ENCODE assay signal across 8 cellular contexts in the genomic region with DNA sequence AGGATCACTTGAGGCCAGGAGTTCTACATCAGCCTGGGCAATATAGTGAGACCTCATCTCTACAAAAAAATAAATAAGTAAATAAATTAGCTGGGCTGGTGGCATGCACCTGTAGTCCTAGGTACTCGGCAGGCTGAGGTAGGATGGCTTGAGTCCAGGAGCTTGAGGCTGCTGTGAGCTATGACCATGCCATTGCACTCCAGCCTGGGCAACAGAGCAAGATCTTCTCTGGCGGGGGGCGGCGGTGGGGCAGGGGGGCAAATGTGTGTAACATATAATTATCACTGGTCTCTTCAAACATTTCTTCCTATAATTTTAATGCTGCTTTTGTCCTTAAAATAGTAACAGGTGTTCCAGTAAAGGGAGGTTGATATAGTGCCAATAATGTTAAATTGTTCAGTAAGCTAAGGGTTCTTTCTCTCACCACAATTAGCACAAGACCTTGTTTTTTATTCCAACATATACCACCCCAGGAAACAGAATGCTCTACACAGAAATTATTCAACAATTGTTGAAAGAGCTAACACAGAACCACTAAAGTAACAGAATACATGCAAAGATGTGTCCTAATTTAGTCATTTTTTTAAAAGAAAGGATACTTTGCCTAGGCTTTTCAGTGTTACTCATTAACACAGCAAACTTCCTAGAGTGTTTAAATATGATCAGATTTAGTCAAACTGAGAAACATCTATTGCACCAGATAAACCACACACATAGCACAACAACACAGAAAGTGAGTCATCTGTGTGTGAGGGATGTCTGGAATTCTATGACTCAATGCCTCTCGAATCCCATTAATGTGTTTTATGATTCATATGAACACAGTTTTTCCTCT. TPM values are rescaled to one million over a fixed set of nuclear protein-coding genes. Genes with fewer than 3 reads are reported as not detected.
DNase-seq lines count a peak whose midpoint lies in the region; ATAC-seq and TF ChIP-seq lines count a peak whose summit lies in the region.

No MANE protein-coding gene starts in this region.

- H3K27me3 Mint-ChIP-seq in T-cell, result no peaks in the 10 kb centered on the region

- intact Hi-C loops in gastrocnemius medialis (cut with DNase I; ENCODE audit: low total_unique reads), result no loop called here

- H3K27ac Mint-ChIP-seq in T-cell, result no peak overlapping the region

- TF ChIP-seq POLR2A in gastrocnemius medialis (IDR thresholded peaks at IDR 0.05), result no peak

- H3K9me3 ChIP-seq in gastrocnemius medialis, result no peaks in the 10 kb centered on the region

- H3K36me3 ChIP-seq in gastrocnemius medialis, result peaks cover 0 to 14% of the 10 kb centered on the region in 2 donors
- no peaks in the 10 kb centered on the region for H3K36me3 ChIP-seq in H7 (replicated peaks; ENCODE audit: control insufficient read depth, insufficient read depth, low read length)

- peak; percentile 94 for DNase-seq in AG04449 (ENCODE audit: low read depth, low spot score)
- peak; percentile 96 for DNase-seq in epithelial cell of proximal tubule (ENCODE audit: low read depth)
- peak; percentile 23 to 25 for DNase-seq in gastrocnemius medialis
- no peak for DNase-seq in T-cell
- DNase-seq in H7, result no peak

- CTCF ChIA-PET in AG04449 (lab: Yijun Ruan, JAX) (interaction anchor here (0.6 to 3.3 kb wide), 3 partner anchors 8 to 138 kb away, joined by 3 to 10 read pairs (median 4); no protein-coding TSS in a partner anchor), T-cell (lab: Charles Lee) (interaction anchor here in 1 of 2 donors (0.5 kb wide), 1 partner anchor 389 kb away, joined by 3 read pairs; no protein-coding TSS in a partner anchor)

- TF ChIP-seq CTCF in AG04449 (IDR thresholded peaks at IDR 0.05; ENCODE audit: insufficient read depth, low read length, missing control alignments), result no peak
- no peak for TF ChIP-seq CTCF in epithelial cell of proximal tubule (conservative IDR thresholded peaks at IDR 0.05; ENCODE audit: low read depth, low read length)
- TF ChIP-seq CTCF in gastrocnemius medialis (IDR thresholded peaks at IDR 0.05 in 4 of 5, conservative IDR thresholded peaks at IDR 0.05 in 1 of 5), result no peak

- no peaks in the 10 kb centered on the region for H3K9me3 Mint-ChIP-seq in T-cell

- POLR2A ChIA-PET in AG04449 (lab: Yijun Ruan, JAX), result interaction anchor here (0.8 to 1.0 kb wide), 2 partner anchors 28 to 29 kb away, joined by 3 to 9 read pairs; a partner anchor contains a TSS
- POLR2A ChIA-PET in T-cell (lab: Charles Lee), result no interaction called here

- H3K4me1 ChIP-seq in gastrocnemius medialis, result peaks cover 20% of the 10 kb centered on the region in 2 donors

- H3K27me3 ChIP-seq in gastrocnemius medialis (no peaks in the 10 kb centered on the region), H7 (ENCODE audit: control insufficient read depth, insufficient read depth, low read length) (no peaks in the 10 kb centered on the region)

- H3K27ac ChIP-seq in gastrocnemius medialis, result peak overlapping the region; percentile 64 to 75 (median 72)

- peaks cover 28% of the 10 kb centered on the region for H3K36me3 Mint-ChIP-seq in T-cell

- H3K4me3 ChIP-seq in AG04449 (ENCODE audit: low read depth, low read length), result no peak overlapping the region
- no peak overlapping the region for H3K4me3 ChIP-seq in epithelial cell of proximal tubule (ENCODE audit: low read depth, low read length)
- H3K4me3 ChIP-seq in gastrocnemius medialis, result no peak overlapping the region
- H3K4me3 ChIP-seq in H7 (ENCODE audit: insufficient read depth, low read depth, low read length), result no peak overlapping the region

- in situ Hi-C loops in gastrocnemius medialis (cut with MboI; ENCODE audit: low sequenced_read_pairs in 4 of 4), result no loop called here

- no peak overlapping the region for H3K4me3 Mint-ChIP-seq in T-cell

- ATAC-seq in GM18520 (IDR thresholded peaks at IDR 0.05; ENCODE audit: unreplicated experiment) (peak; percentile 94), HG03064 (IDR thresholded peaks at IDR 0.05; ENCODE audit: low read depth, unreplicated experiment) (peak; percentile 80), gastrocnemius medialis (peak; percentile 100), T-cell (replicated peaks in 1 of 4) (no peak)

- peaks cover 23 to 36% (median 30%) of the 10 kb centered on the region in 3 donors for H3K4me1 Mint-ChIP-seq in T-cell

TF ChIP-seq in PFSK-1, 5 proteins besides CTCF, POLR2A, EP300 and RAD21:
- TF ChIP-seq FOXP2 (optimal IDR thresholded peaks at IDR 0.05; ENCODE audit: borderline replicate concordance, extremely low read depth, extremely low read length, insufficient read depth), result peak; percentile 54
- TF ChIP-seq POLR2AphosphoS5 (IDR thresholded peaks at IDR 0.05; ENCODE audit: low read depth, low read length), result no peak

RNA-seq across cellular contexts. Expression of a gene that starts 29.1 kb away (rescaled TPM):
- polyA plus RNA-seq in PFSK-1 (2012; ENCODE audit: insufficient read length, low read depth), result 8.9 TPM
- total RNA-seq in epithelial cell of proximal tubule, result 17.3 and 25.7 TPM in 2 replicates
- 100 to 1,000 TPM in 2 of 4 donors, 10 to 100 TPM in 2; 97.1 to 121 (median 105) TPM for total RNA-seq in gastrocnemius medialis
- 10 to 100 TPM; 30.1 to 67.6 (median 39.0) TPM for total RNA-seq in T-cell
- total RNA-seq in H7 (2014; rRNA removed; shearing (Covaris generic)), result 28.5 and 38.9 TPM in 2 replicates

Comparison
In these comparisons a context has a peak if more than half of its experiments do, and no peak if none do; other contexts are left out.
1. DNase-seq: peak in AG04449 (single experiment), epithelial cell of proximal tubule (single experiment) and gastrocnemius medialis (2 of 2); none in T-cell (0 of 34) and H7 (single experiment).
2. ATAC-seq: peak in GM18520 (single experiment), HG03064 (single experiment) and gastrocnemius medialis (2 of 2); none in T-cell (0 of 4).